18 cellular contexts compared by ENCODE assay signal in genomic region chr5:1847056-1847455, GRCh38. TPM values are rescaled to one million over a fixed set of nuclear protein-coding genes. Genes with fewer than 3 reads are reported as not detected.
DNase-seq lines count a peak whose midpoint lies in the region; ATAC-seq and TF ChIP-seq lines count a peak whose summit lies in the region.
"Had no signal": no experiment of that assay in that cellular context is flagged by ENCODE, and none has a peak within 500 bp of the region (broad histone marks: within the 10 kb centered on the region; RNA-seq: fewer than 3 reads in every experiment).

No MANE protein-coding gene starts in this region.

- H3K9me3 Mint-ChIP-seq in chondrocyte (ENCODE audit: low read depth), result no peaks in the 10 kb centered on the region
- H3K9me3 Mint-ChIP-seq: CD4-positive, alpha-beta memory T cell; GM23338 had no signal

- in situ Hi-C loops in GM13976 (cut with MboI; ENCODE audit: low sequenced_read_pairs, unreplicated experiment), result no loop called here

- intact Hi-C loops in left ventricle myocardium superior (cut with micrococcal nuclease) (no loop called here), cardiac septum (cut with DNase I) (no loop called here), lower lobe of right lung (cut with DNase I) (no loop called here)

- peaks cover 46% of the 10 kb centered on the region for H3K27me3 Mint-ChIP-seq in chondrocyte (ENCODE audit: low read depth)

- H3K9me3 ChIP-seq in lower lobe of right lung, result no peaks in the 10 kb centered on the region
- H3K9me3 ChIP-seq: HAP-1 had no signal

- peak; percentile 15 for DNase-seq in left ventricle myocardium superior
- no peak for DNase-seq in cardiac septum (ENCODE audit: low spot score)
- peak; percentile 52 for DNase-seq in chondrocyte (ENCODE audit: low spot score)
- DNase-seq in lower lobe of right lung, result peak; percentile 9
- DNase-seq in GM13976 (ENCODE audit: low spot score), result no peak
- DNase-seq in NCI-H2171 treated with DMSO at 0.1 percent for 48 hours (lab: John Stamatoyannopoulos, UW), result no peak
- DNase-seq: C1 segment of cervical spinal cord; Calu3; CD4-positive, alpha-beta memory T cell; COR-L47; DMS53; DMS79 treated with DMSO at 0.1 percent for 48 hours; GF-D8 had no signal

- TF ChIP-seq CTCF in chondrocyte (IDR thresholded peaks at IDR 0.05), result no peak
- TF ChIP-seq CTCF in lower lobe of right lung (IDR thresholded peaks at IDR 0.05), result no peak
- TF ChIP-seq CTCF in GM13976 (IDR thresholded peaks at IDR 0.05; ENCODE audit: borderline replicate concordance, control extremely low read depth, extremely low read depth, insufficient read depth, missing control alignments), result no peak

- no peak for ATAC-seq in left ventricle myocardium superior
- ATAC-seq in lower lobe of right lung, result no peak
- ATAC-seq: GM23338 had no signal

- no peak overlapping the region for H3K27ac ChIP-seq in lower lobe of right lung

- H3K27ac Mint-ChIP-seq in chondrocyte (ENCODE audit: unreplicated experiment), result no peak overlapping the region
- H3K27ac Mint-ChIP-seq: CD4-positive, alpha-beta memory T cell; GM23338 had no signal

- H3K36me3 ChIP-seq in lower lobe of right lung, result no peaks in the 10 kb centered on the region
- H3K36me3 ChIP-seq: HAP-1 had no signal

- no peaks in the 10 kb centered on the region for H3K4me1 Mint-ChIP-seq in chondrocyte (ENCODE audit: low read depth)

- no peaks in the 10 kb centered on the region for H3K4me1 ChIP-seq in lower lobe of right lung
- H3K4me1 ChIP-seq: HAP-1 had no signal

- H3K27me3 ChIP-seq in lower lobe of right lung (ENCODE audit: low read depth), result peaks cover 46% of the 10 kb centered on the region

- H3K4me3 ChIP-seq in lower lobe of right lung, result no peak overlapping the region
- H3K4me3 ChIP-seq: GM23338, HAP-1 had no signal

- H3K4me3 Mint-ChIP-seq in chondrocyte (ENCODE audit: unreplicated experiment), result no peak overlapping the region
- H3K4me3 Mint-ChIP-seq: CD4-positive, alpha-beta memory T cell; GM23338 had no signal

- H3K36me3 Mint-ChIP-seq in chondrocyte (ENCODE audit: low read depth), result no peaks in the 10 kb centered on the region
- H3K36me3 Mint-ChIP-seq: CD4-positive, alpha-beta memory T cell had no signal

RNA-seq across cellular contexts. Expression of gene IRX4, which starts 35.7 kb away (rescaled TPM):
- total RNA-seq in left ventricle myocardium superior, result 19.6 TPM
- total RNA-seq in cardiac septum, result 12.1 TPM
- not detected in 3 replicates for total RNA-seq in chondrocyte
- not detected for total RNA-seq in lower lobe of right lung
- total RNA-seq: A172; A673; Calu3; CD4-positive, alpha-beta memory T cell; G401 had no signal

RNA-seq across cellular contexts. Expression of gene NDUFS6, which starts 45.8 kb away (rescaled TPM):
- total RNA-seq in left ventricle myocardium superior (128 TPM), cardiac septum (78.6 TPM), chondrocyte (23.7 to 31.3 TPM (median 25.7 TPM) in 3 replicates), lower lobe of right lung (21.3 TPM)

RNA-seq across cellular contexts. Expression of gene MRPL36, which starts 47.4 kb away (rescaled TPM):
- 66.7 TPM for total RNA-seq in left ventricle myocardium superior
- 43.2 TPM for total RNA-seq in cardiac septum
- total RNA-seq in chondrocyte, result 37.4 to 50.8 TPM (median 48.3 TPM) in 3 replicates
- 25.1 TPM for total RNA-seq in lower lobe of right lung

Comparison
In these comparisons a context has a peak if more than half of its experiments do, and no peak if none do; other contexts are left out.
1. DNase-seq: peak in left ventricle myocardium superior (single experiment), chondrocyte (single experiment) and lower lobe of right lung (single experiment); none in cardiac septum (single experiment), GM13976 (single experiment) and NCI-H2171 treated with DMSO at 0.1 percent for 48 hours (single experiment).
2. RNA of gene IRX4, which starts 35.7 kb away (total RNA-seq): 19.6 TPM in left ventricle myocardium superior (single experiment) and 12.1 TPM in cardiac septum (single experiment); not detected in chondrocyte and not detected in lower lobe of right lung (single experiment); every median in the first group is over 10 times any median in the second.